2 cellular contexts compared by ENCODE assay signal in genomic region chr2:207121784-207122183, GRCh38.
A peak's percentile ranks its signal among the peaks of the same experiment; 100 is the strongest.
TF ChIP-seq lines count a peak whose summit lies in the region.

No MANE protein-coding gene starts in this region.

TF ChIP-seq in liver, 16 proteins besides CTCF, POLR2A, EP300 and RAD21:
- TF ChIP-seq JUND (IDR thresholded peaks at IDR 0.05) (peak; percentile 69 to 81), REST (IDR thresholded peaks at IDR 0.05) (no peak)

TF ChIP-seq in HepG2, 621 proteins besides CTCF, POLR2A, EP300 and RAD21:
- TF ChIP-seq ASH2L (IDR thresholded peaks at IDR 0.05; ENCODE audit: insufficient read length, low read depth, low read length): no peak
- TF ChIP-seq ZNF891 (CRISPR knock-in tag; IDR thresholded peaks at IDR 0.05): no peak
- TF ChIP-seq ZNF577 (CRISPR knock-in tag; IDR thresholded peaks at IDR 0.05; ENCODE audit: borderline replicate concordance, low read depth): no peak
- no peak for TF ChIP-seq ZKSCAN1 (IDR thresholded peaks at IDR 0.05; ENCODE audit: low read length)
- no peak for TF ChIP-seq ZNF12 (CRISPR knock-in tag; IDR thresholded peaks at IDR 0.05)
- TF ChIP-seq ATF3 (CRISPR knock-in tag; IDR thresholded peaks at IDR 0.05): no peak
- no peak for TF ChIP-seq ZHX2 (IDR thresholded peaks at IDR 0.05; ENCODE audit: low read depth)
- TF ChIP-seq ZHX2 (CRISPR knock-in tag; IDR thresholded peaks at IDR 0.05; ENCODE audit: borderline replicate concordance): no peak
- TF ChIP-seq DBP (CRISPR knock-in tag; IDR thresholded peaks at IDR 0.05; ENCODE audit: not compliant biosample characterization): no peak
- no peak for TF ChIP-seq ELK4 (CRISPR knock-in tag; IDR thresholded peaks at IDR 0.05; ENCODE audit: borderline replicate concordance)
- TF ChIP-seq HMGA1 (CRISPR knock-in tag; conservative IDR thresholded peaks at IDR 0.05): no peak
- no peak for TF ChIP-seq LRRFIP1 (CRISPR knock-in tag; conservative IDR thresholded peaks at IDR 0.05)
